ENCODE assay signal across 1 cellular context in the genomic region with DNA sequence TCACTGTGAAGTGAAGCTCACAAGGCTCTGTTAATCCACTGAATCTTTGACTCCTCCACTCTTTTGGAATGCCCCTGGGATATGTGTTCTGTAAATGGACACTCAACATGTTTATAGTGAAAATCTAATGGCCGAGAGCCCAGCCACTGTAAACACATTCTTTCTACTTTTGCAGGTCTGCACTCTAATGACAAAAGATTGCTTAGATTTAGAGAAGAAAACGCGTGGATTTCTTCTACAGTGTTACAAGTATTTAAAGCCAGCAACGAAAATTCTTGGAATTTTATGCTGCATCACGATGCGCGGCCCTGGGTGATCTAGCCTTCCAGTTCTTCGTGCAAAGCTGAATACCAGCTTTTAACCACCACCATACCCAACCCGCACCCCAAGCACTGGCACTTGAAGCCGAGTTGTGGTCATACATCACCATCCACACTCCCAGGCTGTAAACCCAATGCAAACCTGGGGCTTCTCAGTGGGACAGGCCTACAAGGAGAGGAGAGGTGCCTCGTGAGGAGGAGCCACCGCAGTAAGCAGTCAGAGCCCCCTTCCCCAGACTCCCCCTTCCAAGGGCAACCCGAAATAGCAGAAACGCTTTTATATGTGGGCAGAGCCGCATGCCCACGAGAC.
TF ChIP-seq lines count a peak whose summit lies in the region.

No MANE protein-coding gene starts in this region.

TF ChIP-seq in K562, 482 proteins besides CTCF, POLR2A, EP300 and RAD21 (continued from another document):
- TF ChIP-seq, protein P1, sequence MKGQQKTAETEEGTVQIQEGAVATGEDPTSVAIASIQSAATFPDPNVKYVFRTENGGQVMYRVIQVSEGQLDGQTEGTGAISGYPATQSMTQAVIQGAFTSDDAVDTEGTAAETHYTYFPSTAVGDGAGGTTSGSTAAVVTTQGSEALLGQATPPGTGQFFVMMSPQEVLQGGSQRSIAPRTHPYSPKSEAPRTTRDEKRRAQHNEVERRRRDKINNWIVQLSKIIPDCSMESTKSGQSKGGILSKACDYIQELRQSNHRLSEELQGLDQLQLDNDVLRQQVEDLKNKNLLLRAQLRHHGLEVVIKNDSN (CRISPR knock-in tag; IDR thresholded peaks at IDR 0.05) = peak; percentile 32; the same call in 1 of the 2 replicates
- no peak for TF ChIP-seq ZNF282 (CRISPR knock-in tag; IDR thresholded peaks at IDR 0.05)
